ENCODE assay signal across 20 cellular contexts in the genomic region with DNA sequence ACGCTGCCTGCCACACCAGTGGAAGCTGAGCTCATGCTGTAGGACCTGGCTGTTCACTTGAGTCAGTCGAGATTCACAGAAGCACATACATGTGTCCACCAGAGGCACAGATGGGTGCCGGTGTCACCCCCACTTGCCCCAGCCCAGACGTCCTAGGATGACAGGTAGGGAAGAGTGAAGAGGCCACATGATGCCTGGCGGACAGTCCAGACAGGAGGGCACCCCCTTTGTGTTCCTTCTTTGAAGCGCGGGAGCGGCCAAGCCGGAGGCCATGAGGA. TPM values are rescaled to one million over a fixed set of nuclear protein-coding genes. Genes with fewer than 3 reads are reported as not detected.
A peak's percentile ranks its signal among the peaks of the same experiment; 100 is the strongest.
DNase-seq lines count a peak whose midpoint lies in the region; ATAC-seq and TF ChIP-seq lines count a peak whose summit lies in the region.
"Had no signal": no experiment of that assay in that cellular context is flagged by ENCODE, and none has a peak within 500 bp of the region (broad histone marks: within the 10 kb centered on the region; RNA-seq: fewer than 3 reads in every experiment).

No MANE protein-coding gene starts in this region.

- H3K36me3 ChIP-seq in neuronal stem cell (replicated peaks in 1 of 2; ENCODE audit: control insufficient read depth in 2 of 2, insufficient read depth in 2 of 2, low read length in 2 of 2), result peaks cover 80 to 94% of the 10 kb centered on the region in 2 donors
- H3K36me3 ChIP-seq in H7 (replicated peaks; ENCODE audit: control insufficient read depth, insufficient read depth, low read length), result peaks cover 57% of the 10 kb centered on the region

- no peak overlapping the region for H2AFZ ChIP-seq in neuronal stem cell (ENCODE audit: low read length)
- H2AFZ ChIP-seq: GM23248 had no signal

- no CpG with 5 or more reads among the region's 9 CpGs for WGBS in neuronal stem cell (ENCODE audit: extremely low coverage in 2 of 2, insufficient read length in 2 of 2, insufficient replicate concordance in 1 of 2), 2 donors

- peak overlapping the region; percentile 44 for H3K9ac ChIP-seq in neuronal stem cell (ENCODE audit: low read depth, low read length, poor library complexity)
- H3K9ac ChIP-seq: GM23248, KMS-11 had no signal

- H2BK120ac ChIP-seq in neuronal stem cell (ENCODE audit: low read depth, low read length), result no peak overlapping the region

- no peak overlapping the region for H4K8ac ChIP-seq in neuronal stem cell (ENCODE audit: low read depth, low read length)

- POLR2A ChIA-PET in WTC11 (lab: Charles Lee), result no interaction called here

- H2BK15ac ChIP-seq in neuronal stem cell (ENCODE audit: low read length), result no peak overlapping the region

- H3K27ac Mint-ChIP-seq in activated T-cell treated with anti-CD3 and anti-CD28 coated beads, Interleukin-2, amount 50 U/mL, for 72 hours, result peak overlapping the region; percentile 76
- H3K27ac Mint-ChIP-seq in WTC11, result peak overlapping the region; percentile 63; the same call in 1 of the 2 replicates
- H3K27ac Mint-ChIP-seq in endothelial cell (ENCODE audit: unreplicated experiment), result peak overlapping the region; percentile 42

- H2BK5ac ChIP-seq in neuronal stem cell (ENCODE audit: low read length), result no peak overlapping the region

- H3K27me3 Mint-ChIP-seq in activated T-cell treated with anti-CD3 and anti-CD28 coated beads, Interleukin-2, amount 50 U/mL, for 72 hours (ENCODE audit: low read depth), result no peaks in the 10 kb centered on the region
- H3K27me3 Mint-ChIP-seq in WTC11 (ENCODE audit: low read depth) (no peaks in the 10 kb centered on the region), endothelial cell (ENCODE audit: unreplicated experiment) (peaks cover 9% of the 10 kb centered on the region)

- no peak overlapping the region for H2AK5ac ChIP-seq in neuronal stem cell (ENCODE audit: low read depth, low read length)

- H3K79me1 ChIP-seq in neuronal stem cell (ENCODE audit: low read depth, low read length), result peaks cover 46% of the 10 kb centered on the region

- H3K4me3 ChIP-seq in neuronal stem cell (ENCODE audit: low read length in 2 of 2) (peak overlapping the region in 1 of 2 donors; percentile 6), H7 (ENCODE audit: insufficient read depth, low read depth, low read length) (no peak overlapping the region)
- H3K4me3 ChIP-seq: GM23248 had no signal

- peaks cover under 1% of the 10 kb centered on the region for H3K4me1 Mint-ChIP-seq in activated T-cell treated with anti-CD3 and anti-CD28 coated beads, Interleukin-2, amount 50 U/mL, for 72 hours (ENCODE audit: low read depth)
- H3K4me1 Mint-ChIP-seq in WTC11, result no peaks in the 10 kb centered on the region
- H3K4me1 Mint-ChIP-seq in endothelial cell (ENCODE audit: unreplicated experiment), result no peaks in the 10 kb centered on the region
- H3K4me1 Mint-ChIP-seq: CD14-positive monocyte had no signal

- H3K27ac ChIP-seq in neuronal stem cell (replicated peaks; ENCODE audit: low read length), result no peak overlapping the region
- H3K27ac ChIP-seq: GM23248, KMS-11 had no signal

- H3K23ac ChIP-seq in neuronal stem cell (ENCODE audit: low read depth, low read length, poor library complexity), result no peak overlapping the region

- no peak for DNase-seq in activated T-cell treated with anti-CD3 and anti-CD28 coated beads, Interleukin-2, amount 50 U/mL, for 72 hours
- DNase-seq in activated T-cell treated with anti-CD3 and anti-CD28 coated beads, Interleukin-2, amount 50 U/mL, for 1 hour, result no peak
- DNase-seq in WTC11 (ENCODE audit: low spot score), result no peak
- DNase-seq in endothelial cell (ENCODE audit: low spot score), result no peak
- DNase-seq in neuronal stem cell (ENCODE audit: low spot score), result no peak
- no peak for DNase-seq in H7
- DNase-seq: 8988T, DMS 273 treated with DMSO at 0.1 percent for 48 hours, GM23248, MV-4-11, NCI-H1694 treated with DMSO at 0.1 percent for 48 hours, NCI-H2227 treated with DMSO at 0.1 percent for 48 hours, NCI-H510A treated with DMSO at 0.1 percent for 48 hours, NCI-H774, OCI-M1, Right ventricle myocardium superior had no signal

- H3K4me1 ChIP-seq in neuronal stem cell (ENCODE audit: control insufficient read depth in 2 of 2, insufficient read depth in 1 of 2, low read depth in 1 of 2, low read length in 2 of 2), result no peaks in the 10 kb centered on the region

- no peak overlapping the region for H2BK12ac ChIP-seq in neuronal stem cell (ENCODE audit: low read length)

- H4K91ac ChIP-seq in neuronal stem cell (ENCODE audit: low read depth, low read length, poor library complexity), result no peak overlapping the region

- H3K27me3 ChIP-seq in neuronal stem cell (ENCODE audit: control insufficient read depth in 3 of 3, insufficient read depth in 3 of 3, low read depth in 1 of 3, low read length in 3 of 3) (no peaks in the 10 kb centered on the region), H7 (ENCODE audit: control insufficient read depth, insufficient read depth, low read length) (no peaks in the 10 kb centered on the region)

- H3K18ac ChIP-seq in neuronal stem cell (ENCODE audit: low read length), result no peak overlapping the region

- no peak overlapping the region for H3K14ac ChIP-seq in neuronal stem cell (ENCODE audit: low read length)

- no peak for ATAC-seq in activated T-cell treated with anti-CD3 and anti-CD28 coated beads, Interleukin-2, amount 50 U/mL, for 72 hours (replicated peaks in 1 of 2)
- ATAC-seq in WTC11 (no peak), GM21515 (IDR thresholded peaks at IDR 0.05; ENCODE audit: unreplicated experiment) (no peak), GM18502 (IDR thresholded peaks at IDR 0.05; ENCODE audit: poor library complexity, unreplicated experiment) (no peak)

- no peaks in the 10 kb centered on the region for H3K9me3 Mint-ChIP-seq in activated T-cell treated with anti-CD3 and anti-CD28 coated beads, Interleukin-2, amount 50 U/mL, for 72 hours
- no peaks in the 10 kb centered on the region for H3K9me3 Mint-ChIP-seq in WTC11
- H3K9me3 Mint-ChIP-seq in endothelial cell (ENCODE audit: unreplicated experiment), result no peaks in the 10 kb centered on the region
- H3K9me3 Mint-ChIP-seq: CD14-positive monocyte had no signal

- peaks cover 0 to 4% of the 10 kb centered on the region in 2 donors for H3K9me3 ChIP-seq in neuronal stem cell (replicated peaks in 1 of 2; ENCODE audit: control insufficient read depth in 2 of 2, insufficient read depth in 1 of 2, low read depth in 1 of 2, low read length in 2 of 2)

- TF ChIP-seq CTCF in WTC11 (IDR thresholded peaks at IDR 0.05) (no peak), endothelial cell (IDR thresholded peaks at IDR 0.05; ENCODE audit: unreplicated experiment) (no peak)

- no peak overlapping the region for H3K4ac ChIP-seq in neuronal stem cell (ENCODE audit: low read length)

- CTCF ChIA-PET in WTC11 (lab: Charles Lee), result interaction anchor here (0.9 kb wide), 1 partner anchor 13 kb away, joined by 4 read pairs; no protein-coding TSS in a partner anchor

- H3K36me3 Mint-ChIP-seq in activated T-cell treated with anti-CD3 and anti-CD28 coated beads, Interleukin-2, amount 50 U/mL, for 72 hours (ENCODE audit: insufficient read depth in 2 of 2), result peaks cover 4 to 27% of the 10 kb centered on the region in 2 donors
- H3K36me3 Mint-ChIP-seq in WTC11, result peaks cover 67% of the 10 kb centered on the region
- peaks cover 39% of the 10 kb centered on the region for H3K36me3 Mint-ChIP-seq in endothelial cell (ENCODE audit: low read depth, unreplicated experiment)

- H3K4me3 Mint-ChIP-seq in activated T-cell treated with anti-CD3 and anti-CD28 coated beads, Interleukin-2, amount 50 U/mL, for 72 hours, result no peak overlapping the region
- H3K4me3 Mint-ChIP-seq in WTC11 (no peak overlapping the region), endothelial cell (ENCODE audit: unreplicated experiment) (peak overlapping the region; percentile 51)
- H3K4me3 Mint-ChIP-seq: CD14-positive monocyte had no signal

- no peak overlapping the region for H3K4me2 ChIP-seq in neuronal stem cell (ENCODE audit: insufficient read depth, low read length, poor library complexity, severe bottlenecking)
- H3K4me2 ChIP-seq: KMS-11 had no signal

TF ChIP-seq in WTC11, 78 proteins besides CTCF, POLR2A, EP300 and RAD21 (continues in another document):
- TF ChIP-seq, protein P1, sequence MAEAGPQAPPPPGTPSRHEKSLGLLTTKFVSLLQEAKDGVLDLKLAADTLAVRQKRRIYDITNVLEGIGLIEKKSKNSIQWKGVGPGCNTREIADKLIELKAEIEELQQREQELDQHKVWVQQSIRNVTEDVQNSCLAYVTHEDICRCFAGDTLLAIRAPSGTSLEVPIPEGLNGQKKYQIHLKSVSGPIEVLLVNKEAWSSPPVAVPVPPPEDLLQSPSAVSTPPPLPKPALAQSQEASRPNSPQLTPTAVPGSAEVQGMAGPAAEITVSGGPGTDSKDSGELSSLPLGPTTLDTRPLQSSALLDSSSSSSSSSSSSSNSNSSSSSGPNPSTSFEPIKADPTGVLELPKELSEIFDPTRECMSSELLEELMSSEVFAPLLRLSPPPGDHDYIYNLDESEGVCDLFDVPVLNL (CRISPR knock-in tag; IDR thresholded peaks at IDR 0.05; ENCODE audit: borderline replicate concordance, low read depth), result no peak

RNA-seq across cellular contexts. Expression of a gene that starts 8.8 kb away (rescaled TPM):
- total RNA-seq in activated T-cell treated with anti-CD3 and anti-CD28 coated beads, Interleukin-2, amount 50 U/mL, for 72 hours, result 100 to 1,000 TPM; 225 to 231 TPM
- 211 to 229 TPM (median 222 TPM) in 3 replicates for total RNA-seq in WTC11 (2021)
- 167 TPM for total RNA-seq in endothelial cell (ENCODE audit: unreplicated experiment)
- polyA plus RNA-seq in neuronal stem cell (2013, experiment 1 of 2), result 253 TPM
- polyA plus RNA-seq in neuronal stem cell (2013, experiment 2 of 2), result 258 TPM
- 79.9 and 80.2 TPM in 2 replicates for total RNA-seq in H7 (2014; rRNA removed; shearing (Covaris generic))

RNA-seq across cellular contexts. Expression of a gene that starts 15.2 kb away (rescaled TPM):
- total RNA-seq in activated T-cell treated with anti-CD3 and anti-CD28 coated beads, Interleukin-2, amount 50 U/mL, for 72 hours, result 1 to 10 TPM in 1 of 2 donors, under 1 TPM in 1; 0.26 to 1.1 TPM
- total RNA-seq in WTC11 (2021) (15.2 to 18.8 TPM (median 16.5 TPM) in 3 replicates), endothelial cell (ENCODE audit: unreplicated experiment) (6.5 TPM)
- polyA plus RNA-seq in neuronal stem cell (2013, experiment 1 of 2), result 3.1 TPM
- polyA plus RNA-seq in neuronal stem cell (2013, experiment 2 of 2), result 2.9 TPM
- 2.6 and 5.7 TPM in 2 replicates for total RNA-seq in H7 (2014; rRNA removed; shearing (Covaris generic))
- polyA plus RNA-seq: CD14-positive monocyte had no signal

RNA-seq across cellular contexts. Expression of a gene that starts 33.5 kb away (rescaled TPM):
- total RNA-seq in activated T-cell treated with anti-CD3 and anti-CD28 coated beads, Interleukin-2, amount 50 U/mL, for 72 hours, result 10 to 100 TPM; 39.1 to 44.8 TPM
- total RNA-seq in WTC11 (2021), result 63.0 to 66.3 TPM (median 66.2 TPM) in 3 replicates
- total RNA-seq in endothelial cell (ENCODE audit: unreplicated experiment), result 68.2 TPM
- 32.4 TPM for polyA plus RNA-seq in neuronal stem cell (2013, experiment 1 of 2)
- 29.6 TPM for polyA plus RNA-seq in neuronal stem cell (2013, experiment 2 of 2)
- 87.7 and 99.4 TPM in 2 replicates for total RNA-seq in H7 (2014; rRNA removed; shearing (Covaris generic))

RNA-seq across cellular contexts. Expression of a gene that starts 33.5 kb away (rescaled TPM):
- 10 to 100 TPM; 22.1 to 23.8 TPM for total RNA-seq in activated T-cell treated with anti-CD3 and anti-CD28 coated beads, Interleukin-2, amount 50 U/mL, for 72 hours
- total RNA-seq in WTC11 (2021), result 31.1 to 39.1 TPM (median 35.9 TPM) in 3 replicates
- total RNA-seq in endothelial cell (ENCODE audit: unreplicated experiment), result 47.9 TPM
- polyA plus RNA-seq in neuronal stem cell (2013, experiment 1 of 2), result 14.7 TPM
- polyA plus RNA-seq in neuronal stem cell (2013, experiment 2 of 2), result 13.2 TPM
- total RNA-seq in H7 (2014; rRNA removed; shearing (Covaris generic)), result 16.2 and 21.5 TPM in 2 replicates
